In genomic region chr5:6354848-6355247, GRCh38 we compare ENCODE assay signal across 38 cellular contexts.
"Had no signal": no experiment of that assay in that cellular context is flagged by ENCODE, and none has a peak within 500 bp of the region (broad histone marks: within the 10 kb centered on the region; RNA-seq: fewer than 3 reads in every experiment).

No MANE protein-coding gene starts in this region.

- H3K36me3 Mint-ChIP-seq: activated CD8-positive, alpha-beta memory T cell treated with anti-CD3 and anti-CD28 coated beads, Interleukin-2, amount 10 ng/mL, durations not matched to agents 7 days and 5 days had no signal

- H3K36me3 ChIP-seq: breast epithelium, Peyer's patch, SJSA1 had no signal

- H3K27me3 Mint-ChIP-seq: activated B cell treated with CpG ODN at 0.5 μM for 24 hours; activated CD4-positive, alpha-beta memory T cell treated with anti-CD3 and anti-CD28 coated beads, Interleukin-2, amount 10 ng/mL, durations not matched to agents 7 days and 5 days; activated CD8-positive, alpha-beta memory T cell treated with anti-CD3 and anti-CD28 coated beads, Interleukin-2, amount 10 ng/mL, durations not matched to agents 7 days and 5 days; activated naive CD4-positive, alpha-beta T cell treated with anti-CD3 and anti-CD28 coated beads, Interleukin-2, amount 50 U/mL, for 24 hours; activated naive CD8-positive, alpha-beta T cell treated with anti-CD3 and anti-CD28 coated beads, Interleukin-2, amount 10 ng/mL, durations not matched to agents 7 days and 5 days; T-cell had no signal

- H3K27ac Mint-ChIP-seq: activated B cell treated with CpG ODN at 0.5 μM for 24 hours; activated CD4-positive, alpha-beta memory T cell treated with anti-CD3 and anti-CD28 coated beads, Interleukin-2, amount 10 ng/mL, durations not matched to agents 7 days and 5 days; activated CD8-positive, alpha-beta memory T cell treated with anti-CD3 and anti-CD28 coated beads, Interleukin-2, amount 10 ng/mL, durations not matched to agents 7 days and 5 days; activated naive CD4-positive, alpha-beta T cell treated with anti-CD3 and anti-CD28 coated beads, Interleukin-2, amount 50 U/mL, for 24 hours; activated T-helper 2 cell treated with anti-CD3 and anti-CD28 coated beads, Interferon-gamma antibody, Interleukin-2, Interleukin-4, amounts not matched to agents 10 μg/mL and 5 μg/mL and 100 μg/mL, durations not matched to agents 14 hours and 24 hours and 36 hours; T-cell had no signal

- H3K4me1 ChIP-seq: body of pancreas, breast epithelium, Peyer's patch, SJSA1 had no signal

- H3K4me3 Mint-ChIP-seq: activated B cell treated with CpG ODN at 0.5 μM for 24 hours; activated CD4-positive, alpha-beta memory T cell treated with anti-CD3 and anti-CD28 coated beads, Interleukin-2, amount 10 ng/mL, durations not matched to agents 7 days and 5 days; activated CD8-positive, alpha-beta memory T cell treated with anti-CD3 and anti-CD28 coated beads, Interleukin-2, amount 10 ng/mL, durations not matched to agents 7 days and 5 days; activated naive CD4-positive, alpha-beta T cell treated with anti-CD3 and anti-CD28 coated beads, Interleukin-2, amount 50 U/mL, for 24 hours; activated naive CD8-positive, alpha-beta T cell treated with anti-CD3 and anti-CD28 coated beads, Interleukin-2, amount 10 ng/mL, durations not matched to agents 7 days and 5 days; T-cell had no signal

- H3K27ac ChIP-seq: body of pancreas, breast epithelium, Peyer's patch, SJSA1, VCaP had no signal

- H3K9me3 Mint-ChIP-seq: activated B cell treated with CpG ODN at 0.5 μM for 24 hours; activated CD4-positive, alpha-beta memory T cell treated with anti-CD3 and anti-CD28 coated beads, Interleukin-2, amount 10 ng/mL, durations not matched to agents 7 days and 5 days; activated naive CD4-positive, alpha-beta T cell treated with anti-CD3 and anti-CD28 coated beads, Interleukin-2, amount 50 U/mL, for 24 hours; activated naive CD8-positive, alpha-beta T cell treated with anti-CD3 and anti-CD28 coated beads, Interleukin-2, amount 10 ng/mL, durations not matched to agents 7 days and 5 days; activated T-helper 2 cell treated with anti-CD3 and anti-CD28 coated beads, Interferon-gamma antibody, Interleukin-2, Interleukin-4, amounts not matched to agents 10 μg/mL and 5 μg/mL and 100 μg/mL, durations not matched to agents 14 hours and 24 hours and 36 hours; T-cell had no signal

- H3K9me3 ChIP-seq: breast epithelium, Peyer's patch, SJSA1 had no signal

- H3K4me3 ChIP-seq: body of pancreas, breast epithelium, Peyer's patch, SJSA1 had no signal

- H3K27me3 ChIP-seq: body of pancreas, breast epithelium, Peyer's patch had no signal

- DNase-seq: activated B cell treated with CpG ODN at 0.5 μM for 24 hours; activated CD4-positive, alpha-beta memory T cell treated with anti-CD3 and anti-CD28 coated beads, Interleukin-2, amount 10 ng/mL, durations not matched to agents 7 days and 5 days; activated CD4-positive, alpha-beta T cell treated with anti-CD3 and anti-CD28 coated beads for 4 hours; activated CD4-positive, CD25-positive, alpha-beta regulatory T cell treated with anti-CD3 and anti-CD28 coated beads, Interleukin-2, amount 50 U/mL, for 72 hours; activated CD8-positive, alpha-beta memory T cell treated with anti-CD3 and anti-CD28 coated beads for 24 hours; activated CD8-positive, alpha-beta memory T cell treated with anti-CD3 and anti-CD28 coated beads, Interleukin-2, amount 10 ng/mL, durations not matched to agents 7 days and 5 days; activated CD8-positive, alpha-beta memory T cell treated with anti-CD3 and anti-CD28 coated beads, Interleukin-2, amount 50 U/mL, for 48 hours; activated gamma-delta T cell; activated naive CD4-positive, alpha-beta T cell treated with Interleukin-2 at 50 U/mL for 16 hours; activated naive CD8-positive, alpha-beta T cell treated with anti-CD3 and anti-CD28 coated beads, Interleukin-2, amount 10 ng/mL, durations not matched to agents 7 days and 5 days; activated T-cell treated with anti-CD3 and anti-CD28 coated beads, Interleukin-2, amount 50 U/mL, for 48 hours; amygdala; body of pancreas; central memory CD4-positive, alpha-beta T cell; Karpas-422; KBM-7; NCI-H1105 treated with DMSO at 0.1 percent for 48 hours; NCI-H1436; NCI-H1694; NCI-H1930; NCI-H2081 treated with DMSO at 0.1 percent for 48 hours; NCI-H226; NCI-H446 treated with DMSO at 0.1 percent for 48 hours; NCI-H524; NCI-H69; NCI-H82; Peyer's patch; RPMI8226; SHP77 treated with DMSO at 0.1 percent for 48 hours; T-cell; T-helper 2 cell; T-helper 9 cell had no signal

- ATAC-seq: activated CD8-positive, alpha-beta memory T cell treated with anti-CD3 and anti-CD28 coated beads, Interleukin-2, amount 10 ng/mL, durations not matched to agents 7 days and 5 days; body of pancreas; SK-N-SH treated with all-trans-retinoic acid at 6 μM for 48 hours; T-cell had no signal
